In genomic region chr4:119628281-119629141, GRCh38 we compare ENCODE assay signal across 8 cellular contexts. TPM values are rescaled to one million over a fixed set of nuclear protein-coding genes. Genes with fewer than 3 reads are reported as not detected.
DNase-seq lines count a peak whose midpoint lies in the region; ATAC-seq and TF ChIP-seq lines count a peak whose summit lies in the region.

PDE5A (minus strand) TSS chr4:119628804; CDS start chr4:119628671, 133 bp downstream.

- 0 to 1% methylated on average over 19 to 59 of the region's 65 CpGs for WGBS in mesodermal cell (ENCODE audit: insufficient coverage in 2 of 2), 2 experiments

- H3K36me3 ChIP-seq in mesodermal cell (ENCODE audit: control insufficient read depth, insufficient read depth, low read length), result peaks cover 2% of the 10 kb centered on the region

- H3K9me3 ChIP-seq in mesodermal cell (ENCODE audit: control insufficient read depth, low read length), result no peaks in the 10 kb centered on the region

- peak; percentile 78 for TF ChIP-seq CTCF in CD14-positive monocyte (IDR thresholded peaks at IDR 0.05)
- peak; percentile 63 for TF ChIP-seq CTCF in endothelial cell (IDR thresholded peaks at IDR 0.05; ENCODE audit: unreplicated experiment)

- peak within 1 kb of the TSS; percentile 81 to 98 for H3K4me3 Mint-ChIP-seq in CD14-positive monocyte
- H3K4me3 Mint-ChIP-seq in activated CD8-positive, alpha-beta memory T cell treated with anti-CD3 and anti-CD28 coated beads, Interleukin-2, amount 10 ng/mL, durations not matched to agents 7 days and 5 days, result peak within 1 kb of the TSS; percentile 76
- H3K4me3 Mint-ChIP-seq in endothelial cell (ENCODE audit: unreplicated experiment), result peak within 1 kb of the TSS; percentile 96

- H3K27ac Mint-ChIP-seq in CD14-positive monocyte (no peak within 1 kb of the TSS), endothelial cell (ENCODE audit: unreplicated experiment) (peak within 1 kb of the TSS; percentile 38)
- no peak within 1 kb of the TSS for H3K27ac Mint-ChIP-seq in activated CD8-positive, alpha-beta memory T cell treated with anti-CD3 and anti-CD28 coated beads, Interleukin-2, amount 10 ng/mL, durations not matched to agents 7 days and 5 days

- H3K9me3 Mint-ChIP-seq in CD14-positive monocyte (peaks cover 0 to 9% (median 6%) of the 10 kb centered on the region in 7 donors), endothelial cell (ENCODE audit: unreplicated experiment) (no peaks in the 10 kb centered on the region)
- no peaks in the 10 kb centered on the region for H3K9me3 Mint-ChIP-seq in activated CD8-positive, alpha-beta memory T cell treated with anti-CD3 and anti-CD28 coated beads, Interleukin-2, amount 10 ng/mL, durations not matched to agents 7 days and 5 days (ENCODE audit: low read depth)

- DNase-seq in CD14-positive monocyte (ENCODE audit: low spot score) (peak; percentile 64), NCI-H82 treated with DMSO at 0.1 percent for 48 hours (lab: John Stamatoyannopoulos, UW; ENCODE audit: unreplicated experiment) (peak; percentile 59), endothelial cell (ENCODE audit: low spot score) (peak; percentile 88)
- DNase-seq in activated CD8-positive, alpha-beta memory T cell treated with anti-CD3 and anti-CD28 coated beads, Interleukin-2, amount 10 ng/mL, durations not matched to agents 7 days and 5 days, result peak; percentile 83
- peak; percentile 34 to 54 for DNase-seq in stimulated activated CD8-positive, alpha-beta memory T cell treated with anti-CD3 and anti-CD28 coated beads, Interleukin-15, amount 100 ng/mL, for 4 hours (ENCODE audit: low read depth in 2 of 2)

- H3K4me3 ChIP-seq in mesodermal cell (ENCODE audit: extremely low read depth, insufficient read depth, low read length, poor library complexity, severe bottlenecking), result peak within 1 kb of the TSS; percentile 70

- H3K36me3 Mint-ChIP-seq in CD14-positive monocyte, result peaks cover 6 to 7% of the 10 kb centered on the region in 2 donors
- no peaks in the 10 kb centered on the region for H3K36me3 Mint-ChIP-seq in activated CD8-positive, alpha-beta memory T cell treated with anti-CD3 and anti-CD28 coated beads, Interleukin-2, amount 10 ng/mL, durations not matched to agents 7 days and 5 days
- no peaks in the 10 kb centered on the region for H3K36me3 Mint-ChIP-seq in endothelial cell (ENCODE audit: low read depth, unreplicated experiment)

- H3K27ac ChIP-seq in mesodermal cell (ENCODE audit: low read depth, low read length, severe bottlenecking), result peak within 1 kb of the TSS; percentile 13

- H3K27me3 Mint-ChIP-seq in CD14-positive monocyte (ENCODE audit: low read depth in 3 of 3) (peaks cover 48 to 73% (median 56%) of the 10 kb centered on the region in 3 donors), endothelial cell (ENCODE audit: unreplicated experiment) (no peaks in the 10 kb centered on the region)
- H3K27me3 Mint-ChIP-seq in activated CD8-positive, alpha-beta memory T cell treated with anti-CD3 and anti-CD28 coated beads, Interleukin-2, amount 10 ng/mL, durations not matched to agents 7 days and 5 days, result peaks cover 43% of the 10 kb centered on the region

- ATAC-seq in GM19452 (IDR thresholded peaks at IDR 0.05; ENCODE audit: unreplicated experiment), result peak; percentile 91
- ATAC-seq in HG03558 (IDR thresholded peaks at IDR 0.05; ENCODE audit: extremely low read depth, unreplicated experiment), result peak; percentile 81
- peak; percentile 88 for ATAC-seq in activated CD8-positive, alpha-beta memory T cell treated with anti-CD3 and anti-CD28 coated beads, Interleukin-2, amount 10 ng/mL, durations not matched to agents 7 days and 5 days

- intact Hi-C loops in CD14-positive monocyte (cut with micrococcal nuclease), result loop anchor here in 1 of 2 donors (10.0 kb wide), 1 partner anchor 654 kb away; no protein-coding TSS in a partner anchor

- CTCF ChIA-PET in activated CD8-positive, alpha-beta memory T cell treated with anti-CD3 and anti-CD28 coated beads, Interleukin-2, amount 10 ng/mL, durations not matched to agents 7 days and 5 days (lab: Charles Lee), result interaction anchor here (0.6 to 3.6 kb wide), 50 partner anchors 7 to 943 kb away, joined by 3 to 38 read pairs (median 4); partner anchors contain the start of genes MAD2L1 and METTL14

- peaks cover 6% of the 10 kb centered on the region for H3K4me1 ChIP-seq in mesodermal cell (ENCODE audit: control insufficient read depth, insufficient read depth, low read length, poor library complexity, severe bottlenecking)

- H3K4me1 Mint-ChIP-seq in CD14-positive monocyte (peaks cover 22% of the 10 kb centered on the region), endothelial cell (ENCODE audit: unreplicated experiment) (peaks cover 7% of the 10 kb centered on the region)
- H3K4me1 Mint-ChIP-seq in activated CD8-positive, alpha-beta memory T cell treated with anti-CD3 and anti-CD28 coated beads, Interleukin-2, amount 10 ng/mL, durations not matched to agents 7 days and 5 days, result peaks cover 17% of the 10 kb centered on the region

RNA-seq across cellular contexts. Expression of gene PDE5A, which starts in this region (rescaled TPM):
- polyA plus RNA-seq in CD14-positive monocyte, result under 1 TPM; 0.80 to 0.82 TPM
- under 1 TPM in 1 of 2 experiments, not detected in 1; 0.18 TPM for total RNA-seq in activated CD8-positive, alpha-beta memory T cell treated with anti-CD3 and anti-CD28 coated beads, Interleukin-2, amount 10 ng/mL, durations not matched to agents 7 days and 5 days
- total RNA-seq in endothelial cell (ENCODE audit: unreplicated experiment), result 3.4 TPM
- polyA plus RNA-seq in mesodermal cell (2013, experiment 1 of 2), result 19.9 TPM
- polyA plus RNA-seq in mesodermal cell (2013, experiment 2 of 2), result 18.2 TPM

Comparison
In these comparisons a context has a peak if more than half of its experiments do, and no peak if none do; other contexts are left out.
1. Peak in every context shown above with its lines: DNase-seq, ATAC-seq, H3K4me3 ChIP-seq and H3K27ac ChIP-seq.
2. Peak in DNase-seq in CD14-positive monocyte; RNA of the gene not detected or under 1 TPM.
3. Peak in DNase-seq and ATAC-seq in activated CD8-positive, alpha-beta memory T cell treated with anti-CD3 and anti-CD28 coated beads, Interleukin-2, amount 10 ng/mL, durations not matched to agents 7 days and 5 days; RNA of the gene not detected or under 1 TPM.